In the genomic region with DNA sequence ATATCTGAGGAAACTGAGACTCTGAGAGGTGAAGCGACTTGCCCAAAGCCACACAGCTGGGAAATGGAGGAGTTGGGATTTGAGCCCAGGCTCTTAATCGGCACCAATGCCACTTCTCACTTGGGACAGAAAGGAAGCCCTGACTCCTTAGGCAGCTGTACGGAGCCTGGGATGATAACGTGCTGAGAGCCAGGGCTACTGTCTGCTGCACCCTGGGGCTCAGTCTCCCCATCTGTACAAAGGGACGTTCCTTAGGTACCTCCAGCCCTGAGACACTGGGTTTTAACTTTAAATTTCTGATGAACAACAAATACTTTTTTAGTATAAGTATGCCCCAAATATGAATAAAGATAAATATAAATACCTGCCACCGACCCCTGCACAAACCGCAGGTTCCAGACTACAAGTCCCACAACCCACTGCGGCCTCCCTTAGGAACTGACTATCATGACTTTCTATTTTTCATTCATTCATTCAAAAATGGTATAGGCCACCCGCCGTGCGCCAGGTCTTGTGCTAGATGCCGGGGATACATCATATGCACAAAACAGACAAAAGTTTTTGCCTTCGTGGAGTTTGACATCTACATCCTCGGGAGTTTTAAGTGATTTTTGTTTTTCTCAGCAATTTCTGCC, we compare ENCODE assay signal across 8 cellular contexts. TPM values are rescaled to one million over a fixed set of nuclear protein-coding genes. Genes with fewer than 3 reads are reported as not detected.
A peak's percentile ranks its signal among the peaks of the same experiment; 100 is the strongest.
DNase-seq lines count a peak whose midpoint lies in the region; ATAC-seq, FAIRE-seq and TF ChIP-seq lines count a peak whose summit lies in the region.

No MANE protein-coding gene starts in this region.

- no TSS peak for BruUV-seq in GM12878 (replicated peaks; lab: Mats Ljungman, UMichigan)

- TF ChIP-seq CTCF in SU-DHL-6 (IDR thresholded peaks at IDR 0.05; ENCODE audit: insufficient read depth, low read length, poor library complexity, severe bottlenecking) (no peak), GM12878 (IDR thresholded peaks at IDR 0.05 in 2 of 3, conservative IDR thresholded peaks at IDR 0.05 in 1 of 3; ENCODE audit: control insufficient read depth in 2 of 3, extremely low read depth in 1 of 3, insufficient read depth in 1 of 3, low read depth in 3 of 3, low read length in 3 of 3) (no peak)

- no peaks in the 10 kb centered on the region for H3F3A ChIP-seq in SU-DHL-6 (ENCODE audit: insufficient read depth)

- H3K4me2 ChIP-seq in SU-DHL-6 (ENCODE audit: low read depth, low read length, poor library complexity, severe bottlenecking) (peak overlapping the region; percentile 82), GM12878 (ENCODE audit: control insufficient read depth, insufficient read depth) (peak overlapping the region; percentile 82)

- no peaks in the 10 kb centered on the region for H3K27me3 ChIP-seq in CD4-positive, CD25-positive, alpha-beta regulatory T cell (ENCODE audit: control insufficient read depth, insufficient read depth, low read length)
- H3K27me3 ChIP-seq in SU-DHL-6 (ENCODE audit: low read length) (no peaks in the 10 kb centered on the region), GM12878 (replicated peaks in 1 of 2; ENCODE audit: control insufficient read depth in 2 of 2, insufficient read depth in 2 of 2, low read length in 1 of 2) (no peaks in the 10 kb centered on the region), iPS-20b (ENCODE audit: insufficient read depth, low read length) (no peaks in the 10 kb centered on the region)

- H3K36me3 Mint-ChIP-seq in CD4-positive, CD25-positive, alpha-beta regulatory T cell, result peaks cover 34% of the 10 kb centered on the region
- H3K36me3 Mint-ChIP-seq in IgD-negative memory B cell, result peaks cover 3% of the 10 kb centered on the region

- RAD21 ChIA-PET in GM12878 (lab: Charles Lee; ENCODE audit: unreplicated experiment), result interaction anchor here (0.5 kb wide), 1 partner anchor 111 kb away, joined by 5 read pairs; no protein-coding TSS in a partner anchor

- peak overlapping the region; percentile 72 for H3K27ac ChIP-seq in CD4-positive, CD25-positive, alpha-beta regulatory T cell (ENCODE audit: insufficient read depth, low read length, poor library complexity, severe bottlenecking)
- H3K27ac ChIP-seq in SU-DHL-6 (ENCODE audit: low read depth, low read length) (peak overlapping the region; percentile 81), GM12878 (ENCODE audit: control insufficient read depth, insufficient read depth) (peak overlapping the region; percentile 94), iPS-20b (ENCODE audit: low read length) (peak overlapping the region; percentile 58)

- WGBS in GM12878 (ENCODE audit: insufficient coverage, insufficient replicate concordance, low lambda C conversion rate, missing lambda C conversion rate), result 7% methylated on average over 14 of the region's 14 CpGs

- SMC1A ChIA-PET in GM12878 (lab: Charles Lee; ENCODE audit: uncharacterized antibody, unreplicated experiment), result interaction anchor here (1.6 kb wide), 1 partner anchor 14 kb away, joined by 4 read pairs; no protein-coding TSS in a partner anchor

- H3K4me1 ChIP-seq in CD4-positive, CD25-positive, alpha-beta regulatory T cell (ENCODE audit: control insufficient read depth, insufficient read depth, low read length, poor library complexity, severe bottlenecking), result peaks cover 88% of the 10 kb centered on the region
- H3K4me1 ChIP-seq in GM12878 (ENCODE audit: control insufficient read depth, insufficient read depth, low read length) (peaks cover 14% of the 10 kb centered on the region), iPS-20b (ENCODE audit: insufficient read depth, low read length) (peaks cover 5% of the 10 kb centered on the region; the same call in 1 of the 2 replicates)

- TF ChIP-seq RAD21 in GM12878 (IDR thresholded peaks at IDR 0.05; ENCODE audit: insufficient read depth, low read depth, low read length), result no peak

- H3K79me2 ChIP-seq in SU-DHL-6 (ENCODE audit: insufficient read depth, low read length) (peaks cover 42% of the 10 kb centered on the region), GM12878 (ENCODE audit: control insufficient read depth, insufficient read depth, low read length) (peaks cover 64% of the 10 kb centered on the region)

- POLR2A ChIA-PET in GM12878 (lab: Charles Lee), result interaction anchor here (0.6 to 1.0 kb wide), 2 partner anchors 9 to 130 kb away, joined by 3 read pairs; no protein-coding TSS in a partner anchor

- H2AFZ ChIP-seq in SU-DHL-6 (ENCODE audit: low read depth, low read length, severe bottlenecking) (peak overlapping the region; percentile 83), GM12878 (ENCODE audit: control insufficient read depth, low read depth, low read length) (peak overlapping the region; percentile 80)

- no peaks in the 10 kb centered on the region for H3K9me2 ChIP-seq in SU-DHL-6 (replicated peaks; ENCODE audit: insufficient read depth, low read length)

- H3K36me3 ChIP-seq in CD4-positive, CD25-positive, alpha-beta regulatory T cell (ENCODE audit: control insufficient read depth, insufficient read depth, low read length), result peaks cover 27% of the 10 kb centered on the region
- H3K36me3 ChIP-seq in SU-DHL-6 (ENCODE audit: low read length) (no peaks in the 10 kb centered on the region), GM12878 (ENCODE audit: control insufficient read depth in 2 of 2, insufficient read depth in 2 of 2, low read length in 1 of 2) (peaks cover 0 to 3% of the 10 kb centered on the region in 2 experiments; a peak in 1 of 4 replicates), iPS-20b (ENCODE audit: insufficient read depth, low read depth, low read length) (peaks cover 7% of the 10 kb centered on the region; the same call in 1 of the 2 replicates)

- peaks cover 0 to 65% (median 39%) of the 10 kb centered on the region in 4 donors for H3K4me1 Mint-ChIP-seq in CD4-positive, CD25-positive, alpha-beta regulatory T cell
- peaks cover 22 to 37% (median 23%) of the 10 kb centered on the region in 3 donors for H3K4me1 Mint-ChIP-seq in IgD-negative memory B cell

- in situ Hi-C loops in GM12878 (cut with MboI), result no loop called here

- no peaks in the 10 kb centered on the region for H3K27me3 Mint-ChIP-seq in CD4-positive, CD25-positive, alpha-beta regulatory T cell
- no peaks in the 10 kb centered on the region for H3K27me3 Mint-ChIP-seq in IgD-negative memory B cell

- peaks cover 0 to 4% (median 0%) of the 10 kb centered on the region in 7 donors for H3K9me3 Mint-ChIP-seq in CD4-positive, CD25-positive, alpha-beta regulatory T cell
- H3K9me3 Mint-ChIP-seq in IgD-negative memory B cell, result no peaks in the 10 kb centered on the region

- peak overlapping the region; percentile 95 for H3K9ac ChIP-seq in SU-DHL-6 (ENCODE audit: low read length)
- H3K9ac ChIP-seq in GM12878 (ENCODE audit: control insufficient read depth, insufficient read depth, low read length), result peak overlapping the region; percentile 91; the same call in 1 of the 2 replicates
- peak overlapping the region; percentile 83; the same call in 1 of the 2 replicates for H3K9ac ChIP-seq in iPS-20b (ENCODE audit: low read depth, low read length)

- TF ChIP-seq EP300 in GM12878 (IDR thresholded peaks at IDR 0.05; ENCODE audit: borderline replicate concordance in 1 of 2, control insufficient read depth in 1 of 2, low read depth in 2 of 2, low read length in 2 of 2), result no peak

- TF ChIP-seq POLR2A in GM12878 (IDR thresholded peaks at IDR 0.05; ENCODE audit: low read depth, low read length), result no peak

- H3K4me3 ChIP-seq in CD4-positive, CD25-positive, alpha-beta regulatory T cell (ENCODE audit: low read depth, low read length), result peak overlapping the region; percentile 90
- H3K4me3 ChIP-seq in SU-DHL-6 (ENCODE audit: insufficient read depth, low read length, poor library complexity, severe bottlenecking) (peak overlapping the region; percentile 75), GM12878 (peak overlapping the region; percentile 76), iPS-20b (ENCODE audit: low read length) (peak overlapping the region; percentile 87)

- peak overlapping the region; percentile 89 to 99 (median 93) for H3K4me3 Mint-ChIP-seq in CD4-positive, CD25-positive, alpha-beta regulatory T cell
- H3K4me3 Mint-ChIP-seq in IgD-negative memory B cell, result peak overlapping the region; percentile 88 to 97 (median 95)

- no peaks in the 10 kb centered on the region for H3K9me3 ChIP-seq in CD4-positive, CD25-positive, alpha-beta regulatory T cell (ENCODE audit: control insufficient read depth in 2 of 2, low read length in 2 of 2)
- H3K9me3 ChIP-seq in SU-DHL-6 (ENCODE audit: insufficient read depth, low read length), result no peaks in the 10 kb centered on the region
- H3K9me3 ChIP-seq in GM12878 (replicated peaks; ENCODE audit: control insufficient read depth, insufficient read depth, low read length), result no peaks in the 10 kb centered on the region
- no peaks in the 10 kb centered on the region for H3K9me3 ChIP-seq in iPS-20b (ENCODE audit: insufficient read depth, low read depth, low read length)

- peak overlapping the region; percentile 79 to 99 (median 96) for H3K27ac Mint-ChIP-seq in CD4-positive, CD25-positive, alpha-beta regulatory T cell
- H3K27ac Mint-ChIP-seq in IgD-negative memory B cell, result peak overlapping the region; percentile 37 to 97 (median 89)

- DNase-seq in CD4-positive, CD25-positive, alpha-beta regulatory T cell, result peak in 1 of 3 donors; percentile 66
- DNase-seq in GM12878 (ENCODE audit: low read depth, low spot score), result no peak
- peak; percentile 60 for DNase-seq in stimulated activated CD4-positive, alpha-beta T cell treated with anti-CD3 and anti-CD28 coated beads, Interleukin-1b, Interleukin-23, amount 100 ng/mL, for 48 hours
- DNase-seq in frontal cortex (ENCODE audit: low spot score in 2 of 2), result no peak

- intact Hi-C loops in GM12878 (cut with micrococcal nuclease; ENCODE audit: unreplicated experiment), result no loop called here

- FAIRE-seq in GM12878 (lab: Jason Lieb, UNC) (no peak), frontal cortex (lab: Jason Lieb, UNC) (no peak)

- CTCF ChIA-PET in GM12878 (lab: Yijun Ruan, JAX), result interaction anchor here (0.9 to 1.2 kb wide), 2 partner anchors 229 to 234 kb away, joined by 3 to 4 read pairs; no protein-coding TSS in a partner anchor

- ATAC-seq in CD4-positive, CD25-positive, alpha-beta regulatory T cell (ENCODE audit: low read depth in 2 of 2), result peak; percentile 37 to 38
- peak; percentile 16 for ATAC-seq in GM21515 (IDR thresholded peaks at IDR 0.05; ENCODE audit: unreplicated experiment)
- ATAC-seq in GM12878, result peak; percentile 54

- no peaks in the 10 kb centered on the region for H4K20me1 ChIP-seq in SU-DHL-6 (ENCODE audit: low read depth, low read length)
- no peaks in the 10 kb centered on the region; the same call in 1 of the 2 replicates for H4K20me1 ChIP-seq in GM12878 (ENCODE audit: control insufficient read depth, insufficient read depth)

RNA-seq across cellular contexts. Expression of gene NCLN, which starts 0.8 kb away (rescaled TPM):
- total RNA-seq in CD4-positive, CD25-positive, alpha-beta regulatory T cell, result 48.0 TPM
- 10 to 100 TPM; 13.3 to 30.8 (median 20.4) TPM for polyA plus RNA-seq in CD4-positive, CD25-positive, alpha-beta regulatory T cell
- polyA plus RNA-seq in IgD-negative memory B cell, result 29.9 TPM
- total RNA-seq in GM12878 (2013; cell fraction: nucleolus; rRNA removed), result 37.3 and 45.2 TPM in 2 replicates
- total RNA-seq in GM12878 (2014; rRNA removed), result 35.0 and 43.0 TPM in 2 replicates
- 14.5 and 18.6 TPM in 2 replicates for total RNA-seq in GM12878 (2014; rRNA removed; fragmentation: Illumina TruSeq; extraction: Trizol)
- 69.2 and 79.1 TPM in 2 replicates for total RNA-seq in GM12878 (2021)
- polyA plus RNA-seq in GM12878 (2011; ENCODE audit: low read depth), result 8.1 TPM
- 10.7 and 29.5 TPM in 2 replicates for polyA plus RNA-seq in GM12878 (2011; rRNA removed)
- polyA plus RNA-seq in GM12878 (2011; cell fraction: cytosol; rRNA removed), result 38.7 and 57.3 TPM in 2 replicates
- polyA plus RNA-seq in GM12878 (2011; cell fraction: nucleus; rRNA removed), result 95.1 and 119 TPM in 2 replicates
- polyA plus RNA-seq in GM12878 (2012), result 36.4 and 40.2 TPM in 2 replicates
- 2.3 and 11.6 TPM in 2 replicates for polyA plus RNA-seq in GM12878 (2014; fragmentation: Illumina TruSeq; extraction: Trizol)
- 1 to 10 TPM; 2.2 to 7.2 TPM for polyA plus RNA-seq in GM12878 (2014; fragmentation: Nextera tagmentation; extraction: Ambion mirVana)
- polyA plus RNA-seq in GM12878 (2014; rRNA removed), result 42.6 and 64.0 TPM in 2 replicates
- 10 to 100 TPM; 71.8 to 75.2 TPM for polyA plus RNA-seq in GM12878 (2016; fragmentation: Nextera tagmentation; extraction: Ambion mirVana)
- polyA minus RNA-seq in GM12878 (2011; rRNA and poly(A)+ RNA removed), result 28.0 and 50.8 TPM in 2 replicates
- polyA minus RNA-seq in GM12878 (2011; cell fraction: cytosol; rRNA and poly(A)+ RNA removed), result 25.0 and 25.9 TPM in 2 replicates
- 12.5 and 24.5 TPM in 2 replicates for polyA minus RNA-seq in GM12878 (2011; cell fraction: nucleus; rRNA and poly(A)+ RNA removed)
- total RNA-seq in frontal cortex, result 13.9 TPM

RNA-seq across cellular contexts. Expression of gene S1PR4, which starts 6.4 kb away (rescaled TPM):
- total RNA-seq in CD4-positive, CD25-positive, alpha-beta regulatory T cell, result 159 TPM
- 100 to 1,000 TPM; 706 to 902 (median 799) TPM for polyA plus RNA-seq in CD4-positive, CD25-positive, alpha-beta regulatory T cell
- 448 TPM for polyA plus RNA-seq in IgD-negative memory B cell
- total RNA-seq in GM12878 (2013; cell fraction: nucleolus; rRNA removed), result 25.9 and 29.4 TPM in 2 replicates
- total RNA-seq in GM12878 (2014; rRNA removed), result 50.1 and 57.7 TPM in 2 replicates
- 4.7 and 6.1 TPM in 2 replicates for total RNA-seq in GM12878 (2014; rRNA removed; fragmentation: Illumina TruSeq; extraction: Trizol)
- total RNA-seq in GM12878 (2021), result 32.4 and 33.7 TPM in 2 replicates
- 5.5 TPM for polyA plus RNA-seq in GM12878 (2011; ENCODE audit: low read depth)
- polyA plus RNA-seq in GM12878 (2011; rRNA removed), result not detected in 2 replicates
- polyA plus RNA-seq in GM12878 (2011; cell fraction: cytosol; rRNA removed), result 0.04 TPM in 1 of 2 replicates, not detected in the other
- polyA plus RNA-seq in GM12878 (2011; cell fraction: nucleus; rRNA removed), result 0.26 and 0.33 TPM in 2 replicates
- polyA plus RNA-seq in GM12878 (2012), result 20.4 and 25.5 TPM in 2 replicates
- polyA plus RNA-seq in GM12878 (2014; fragmentation: Illumina TruSeq; extraction: Trizol), result 0.54 TPM in 1 of 2 replicates, not detected in the other
- 1 to 10 TPM in 1 of 2 experiments, under 1 TPM in 1; 0.19 to 1.2 TPM for polyA plus RNA-seq in GM12878 (2014; fragmentation: Nextera tagmentation; extraction: Ambion mirVana)
- polyA plus RNA-seq in GM12878 (2014; rRNA removed), result 35.7 and 44.5 TPM in 2 replicates
- polyA plus RNA-seq in GM12878 (2016; fragmentation: Nextera tagmentation; extraction: Ambion mirVana), result 10 to 100 TPM; 42.2 to 43.3 TPM
- polyA minus RNA-seq in GM12878 (2011; rRNA and poly(A)+ RNA removed), result not detected in 2 replicates
- polyA minus RNA-seq in GM12878 (2011; cell fraction: cytosol; rRNA and poly(A)+ RNA removed), result not detected in 2 replicates
- polyA minus RNA-seq in GM12878 (2011; cell fraction: nucleus; rRNA and poly(A)+ RNA removed), result 0.29 TPM in 1 of 2 replicates, not detected in the other
- 0.41 TPM for total RNA-seq in frontal cortex

RNA-seq across cellular contexts. Expression of gene CELF5, which starts 39.5 kb away (rescaled TPM):
- total RNA-seq in CD4-positive, CD25-positive, alpha-beta regulatory T cell, result 0.17 TPM
- not detected for polyA plus RNA-seq in CD4-positive, CD25-positive, alpha-beta regulatory T cell
- polyA plus RNA-seq in IgD-negative memory B cell (not detected), GM12878 (2011; rRNA removed) (0.01 and 0.04 TPM in 2 replicates), GM12878 (2014; fragmentation: Illumina TruSeq; extraction: Trizol) (not detected in 2 replicates), GM12878 (2014; fragmentation: Nextera tagmentation; extraction: Ambion mirVana) (not detected), GM12878 (2014; rRNA removed) (0.01 and 0.16 TPM in 2 replicates), GM12878 (2016; fragmentation: Nextera tagmentation; extraction: Ambion mirVana) (not detected)
- not detected in 2 replicates for total RNA-seq in GM12878 (2013; cell fraction: nucleolus; rRNA removed)
- total RNA-seq in GM12878 (2014; rRNA removed) (not detected in 2 replicates), GM12878 (2014; rRNA removed; fragmentation: Illumina TruSeq; extraction: Trizol) (not detected in 2 replicates), GM12878 (2021) (not detected in 2 replicates), frontal cortex (50.1 TPM)
- polyA plus RNA-seq in GM12878 (2011; ENCODE audit: low read depth), result not detected
- not detected in 2 replicates for polyA plus RNA-seq in GM12878 (2011; cell fraction: cytosol; rRNA removed)
- 0.16 and 0.51 TPM in 2 replicates for polyA plus RNA-seq in GM12878 (2011; cell fraction: nucleus; rRNA removed)
- polyA plus RNA-seq in GM12878 (2012), result 0.07 TPM in 1 of 2 replicates, not detected in the other
- 0.21 TPM in 1 of 2 replicates, not detected in the other for polyA minus RNA-seq in GM12878 (2011; rRNA and poly(A)+ RNA removed)
- polyA minus RNA-seq in GM12878 (2011; cell fraction: cytosol; rRNA and poly(A)+ RNA removed), result not detected in 2 replicates
- 0.38 TPM in 1 of 2 replicates, not detected in the other for polyA minus RNA-seq in GM12878 (2011; cell fraction: nucleus; rRNA and poly(A)+ RNA removed)

RNA-seq across cellular contexts. Expression of gene GNA15, which starts 49.1 kb away (rescaled TPM):
- 43.0 TPM for total RNA-seq in CD4-positive, CD25-positive, alpha-beta regulatory T cell
- 1 to 10 TPM; 4.1 to 8.0 (median 6.2) TPM for polyA plus RNA-seq in CD4-positive, CD25-positive, alpha-beta regulatory T cell
- polyA plus RNA-seq in IgD-negative memory B cell (not detected), GM12878 (2011; rRNA removed) (10.2 and 16.6 TPM in 2 replicates), GM12878 (2014; fragmentation: Illumina TruSeq; extraction: Trizol) (2.5 and 7.3 TPM in 2 replicates), GM12878 (2014; fragmentation: Nextera tagmentation; extraction: Ambion mirVana) (1 to 10 TPM in 1 of 2 experiments, under 1 TPM in 1; 0.42 to 1.7 TPM), GM12878 (2014; rRNA removed) (13.0 and 13.8 TPM in 2 replicates), GM12878 (2016; fragmentation: Nextera tagmentation; extraction: Ambion mirVana) (10 to 100 TPM in 1 of 2 experiments, 1 to 10 TPM in 1; 8.7 to 10.1 TPM)
- 17.5 and 19.5 TPM in 2 replicates for total RNA-seq in GM12878 (2013; cell fraction: nucleolus; rRNA removed)
- total RNA-seq in GM12878 (2014; rRNA removed) (16.7 and 18.0 TPM in 2 replicates), GM12878 (2014; rRNA removed; fragmentation: Illumina TruSeq; extraction: Trizol) (8.7 and 9.5 TPM in 2 replicates), GM12878 (2021) (16.2 and 16.9 TPM in 2 replicates), frontal cortex (0.82 TPM)
- 1.9 TPM for polyA plus RNA-seq in GM12878 (2011; ENCODE audit: low read depth)
- polyA plus RNA-seq in GM12878 (2011; cell fraction: cytosol; rRNA removed), result 23.5 and 26.3 TPM in 2 replicates
- polyA plus RNA-seq in GM12878 (2011; cell fraction: nucleus; rRNA removed), result 16.4 and 17.5 TPM in 2 replicates
- polyA plus RNA-seq in GM12878 (2012), result 6.3 and 11.1 TPM in 2 replicates
- polyA minus RNA-seq in GM12878 (2011; rRNA and poly(A)+ RNA removed), result 13.3 and 23.2 TPM in 2 replicates
- 10.2 and 11.1 TPM in 2 replicates for polyA minus RNA-seq in GM12878 (2011; cell fraction: cytosol; rRNA and poly(A)+ RNA removed)
- 4.6 and 6.2 TPM in 2 replicates for polyA minus RNA-seq in GM12878 (2011; cell fraction: nucleus; rRNA and poly(A)+ RNA removed)

Comparison
In these comparisons a context has a peak if more than half of its experiments do, and no peak if none do; other contexts are left out.
1. RNA of gene CELF5, which starts 39.5 kb away (total RNA-seq): 50.1 TPM in frontal cortex (single experiment); 0.17 TPM in CD4-positive, CD25-positive, alpha-beta regulatory T cell (single experiment) and not detected in GM12878; every median in the first group is over 10 times any median in the second.
2. Peak in every context shown above with its lines, with median percentiles within 50 percentile points of each other: ATAC-seq, H3K27ac ChIP-seq, H3K4me3 ChIP-seq and H3K9ac ChIP-seq.